ENCODE assay signal across 17 cellular contexts in the genomic region with DNA sequence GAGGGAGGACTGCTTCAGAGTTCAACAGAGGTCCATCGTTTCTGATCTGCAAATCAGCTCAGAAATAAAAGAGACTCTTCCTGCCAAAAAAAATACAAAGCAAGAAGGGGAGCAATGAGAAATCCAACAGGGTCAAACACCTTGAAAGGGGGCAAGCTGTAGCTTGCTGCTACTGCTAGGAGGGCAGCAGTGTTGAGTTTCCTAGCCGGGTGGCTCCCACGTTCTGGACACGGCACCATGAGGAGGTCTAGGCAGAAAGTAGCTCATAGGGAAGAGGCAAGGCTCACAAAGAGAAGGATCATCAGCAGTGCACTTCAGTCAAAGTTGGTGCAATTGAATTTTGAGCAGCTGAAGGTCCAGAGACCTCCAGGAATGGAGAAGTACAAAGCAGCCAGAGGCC.
DNase-seq lines count a peak whose midpoint lies in the region; ATAC-seq and TF ChIP-seq lines count a peak whose summit lies in the region.
"Had no signal": no experiment of that assay in that cellular context is flagged by ENCODE, and none has a peak within 500 bp of the region (broad histone marks: within the 10 kb centered on the region; RNA-seq: fewer than 3 reads in every experiment).

No MANE protein-coding gene starts in this region.

- no peaks in the 10 kb centered on the region for H3K36me3 ChIP-seq in SU-DHL-6 (ENCODE audit: low read length)
- H3K36me3 ChIP-seq: sigmoid colon had no signal

- H3K27me3 Mint-ChIP-seq in activated T-cell treated with anti-CD3 and anti-CD28 coated beads, Interleukin-2, amount 50 U/mL, for 72 hours (ENCODE audit: low read depth), result no peaks in the 10 kb centered on the region

- H3K9me2 ChIP-seq in SU-DHL-6 (replicated peaks; ENCODE audit: insufficient read depth, low read length), result no peaks in the 10 kb centered on the region

- peak overlapping the region; percentile 41 for H3K4me3 ChIP-seq in SU-DHL-6 (ENCODE audit: insufficient read depth, low read length, poor library complexity, severe bottlenecking)
- H3K4me3 ChIP-seq: sigmoid colon had no signal

- peaks cover 16% of the 10 kb centered on the region for H4K20me1 ChIP-seq in SU-DHL-6 (ENCODE audit: low read depth, low read length)

- intact Hi-C loops in left colon (cut with DNase I, micrococcal nuclease), result no loop called here

- H3K27ac Mint-ChIP-seq in activated T-cell treated with anti-CD3 and anti-CD28 coated beads, Interleukin-2, amount 50 U/mL, for 72 hours, result peak overlapping the region; percentile 72
- peak overlapping the region; percentile 61 for H3K27ac Mint-ChIP-seq in stimulated activated effector memory CD8-positive, alpha-beta T cell treated with anti-CD3 and anti-CD28 coated beads, Interleukin-12 subunit alpha, Interleukin-12 subunit beta, amount 100 ng/mL, for 72 hours

- H3K9me3 Mint-ChIP-seq in activated T-cell treated with anti-CD3 and anti-CD28 coated beads, Interleukin-2, amount 50 U/mL, for 72 hours, result no peaks in the 10 kb centered on the region
- H3K9me3 Mint-ChIP-seq in stimulated activated effector memory CD8-positive, alpha-beta T cell treated with anti-CD3 and anti-CD28 coated beads, Interleukin-12 subunit alpha, Interleukin-12 subunit beta, amount 100 ng/mL, for 72 hours, result no peaks in the 10 kb centered on the region

- peaks cover 100% of the 10 kb centered on the region for H3K79me2 ChIP-seq in SU-DHL-6 (ENCODE audit: insufficient read depth, low read length)

- peak overlapping the region; percentile 38 to 57 for H3K4me3 Mint-ChIP-seq in activated T-cell treated with anti-CD3 and anti-CD28 coated beads, Interleukin-2, amount 50 U/mL, for 72 hours
- H3K4me3 Mint-ChIP-seq in stimulated activated effector memory CD8-positive, alpha-beta T cell treated with anti-CD3 and anti-CD28 coated beads, Interleukin-12 subunit alpha, Interleukin-12 subunit beta, amount 100 ng/mL, for 72 hours, result no peak overlapping the region

- no peak for TF ChIP-seq CTCF in SU-DHL-6 (IDR thresholded peaks at IDR 0.05; ENCODE audit: insufficient read depth, low read length, poor library complexity, severe bottlenecking)

- DNase-seq in activated T-cell treated with anti-CD3 and anti-CD28 coated beads, Interleukin-2, amount 50 U/mL, for 72 hours, result no peak
- no peak for DNase-seq in activated T-cell treated with anti-CD3 and anti-CD28 coated beads, Interleukin-2, amount 50 U/mL, for 48 hours
- no peak for DNase-seq in epithelial cell of prostate (ENCODE audit: low read depth, low spot score)
- no peak for DNase-seq in stimulated activated effector memory CD8-positive, alpha-beta T cell treated with anti-CD3 and anti-CD28 coated beads, Interleukin-12 subunit alpha, Interleukin-12 subunit beta, amount 100 ng/mL, for 72 hours (ENCODE audit: low spot score in 2 of 2)
- no peak for DNase-seq in left colon
- DNase-seq in NCI-H2171 treated with DMSO at 0.1 percent for 48 hours (lab: John Stamatoyannopoulos, UW), result no peak
- DNase-seq: activated CD4-positive, alpha-beta T cell treated with anti-CD3 and anti-CD28 coated beads for 4 hours; activated naive CD4-positive, alpha-beta T cell; erythroblast; HCEC 1CT; head of caudate nucleus; IMR-90; NCI-H1105 treated with DMSO at 0.1 percent for 48 hours; NCI-H446 treated with DMSO at 0.1 percent for 48 hours; sigmoid colon had no signal

- no peak overlapping the region for H2AFZ ChIP-seq in SU-DHL-6 (ENCODE audit: low read depth, low read length, severe bottlenecking)

- peaks cover 0 to 1% of the 10 kb centered on the region in 2 donors for H3K36me3 Mint-ChIP-seq in activated T-cell treated with anti-CD3 and anti-CD28 coated beads, Interleukin-2, amount 50 U/mL, for 72 hours (ENCODE audit: insufficient read depth in 2 of 2)
- H3K36me3 Mint-ChIP-seq in stimulated activated effector memory CD8-positive, alpha-beta T cell treated with anti-CD3 and anti-CD28 coated beads, Interleukin-12 subunit alpha, Interleukin-12 subunit beta, amount 100 ng/mL, for 72 hours, result peaks cover 5% of the 10 kb centered on the region

- H3K27me3 ChIP-seq in SU-DHL-6 (ENCODE audit: low read length), result no peaks in the 10 kb centered on the region
- H3K27me3 ChIP-seq: sigmoid colon had no signal

- ATAC-seq in activated T-cell treated with anti-CD3 and anti-CD28 coated beads, Interleukin-2, amount 50 U/mL, for 72 hours (replicated peaks in 1 of 2), result no peak
- ATAC-seq in stimulated activated effector memory CD8-positive, alpha-beta T cell treated with anti-CD3 and anti-CD28 coated beads, Interleukin-12 subunit alpha, Interleukin-12 subunit beta, amount 100 ng/mL, for 72 hours, result no peak
- ATAC-seq in left colon (no peak), GM21528 (IDR thresholded peaks at IDR 0.05; ENCODE audit: low FRiP score, unreplicated experiment) (no peak)

- peak overlapping the region; percentile 87 for H3K4me2 ChIP-seq in SU-DHL-6 (ENCODE audit: low read depth, low read length, poor library complexity, severe bottlenecking)

- H3K4me1 Mint-ChIP-seq in activated T-cell treated with anti-CD3 and anti-CD28 coated beads, Interleukin-2, amount 50 U/mL, for 72 hours (ENCODE audit: low read depth), result peaks cover 92% of the 10 kb centered on the region
- H3K4me1 Mint-ChIP-seq in stimulated activated effector memory CD8-positive, alpha-beta T cell treated with anti-CD3 and anti-CD28 coated beads, Interleukin-12 subunit alpha, Interleukin-12 subunit beta, amount 100 ng/mL, for 72 hours, result peaks cover 71% of the 10 kb centered on the region

- H3F3A ChIP-seq in SU-DHL-6 (ENCODE audit: insufficient read depth), result peaks cover 64% of the 10 kb centered on the region

- H3K27ac ChIP-seq in SU-DHL-6 (ENCODE audit: low read depth, low read length) (peak overlapping the region; percentile 92), epithelial cell of prostate (peak overlapping the region; percentile 78)

- H3K9me3 ChIP-seq in SU-DHL-6 (ENCODE audit: insufficient read depth, low read length), result no peaks in the 10 kb centered on the region
- H3K9me3 ChIP-seq: sigmoid colon had no signal

- H3K9ac ChIP-seq in SU-DHL-6 (ENCODE audit: low read length), result peak overlapping the region; percentile 48
